Comparison of ENCODE assay signal across 9 cellular contexts in genomic region chr19:13102666-13103584, GRCh38.
DNase-seq lines count a peak whose midpoint lies in the region; ATAC-seq and TF ChIP-seq lines count a peak whose summit lies in the region.
"Had no signal": no experiment of that assay in that cellular context is flagged by ENCODE, and none has a peak within 500 bp of the region (broad histone marks: within the 10 kb centered on the region; RNA-seq: fewer than 3 reads in every experiment).

Gene LYL1 (minus strand): TSS chr19:13102858. CDS start chr19:13101171, 1,687 bp downstream.

- DNase-seq in NOMO-1 (lab: John Stamatoyannopoulos, UW; ENCODE audit: unreplicated experiment in 2 of 2) (peak; percentile 93 to 96), astrocyte of the hippocampus (ENCODE audit: low read depth, low spot score) (peak; percentile 61), iris pigment epithelial cell (ENCODE audit: low read depth) (peak; percentile 53), NCI-H1930 (lab: John Stamatoyannopoulos, UW) (no peak)
- peak in 1 of 2 donors; percentile 20 for DNase-seq in stimulated activated effector memory CD8-positive, alpha-beta T cell treated with anti-CD3 and anti-CD28 coated beads, Interleukin-12 subunit alpha, Interleukin-12 subunit beta, amount 100 ng/mL, for 72 hours (ENCODE audit: low spot score in 2 of 2)

- peak within 1 kb of the TSS; percentile 78 for H3K4me3 Mint-ChIP-seq in stimulated activated effector memory CD8-positive, alpha-beta T cell treated with anti-CD3 and anti-CD28 coated beads, Interleukin-12 subunit alpha, Interleukin-12 subunit beta, amount 100 ng/mL, for 72 hours

- no peak within 1 kb of the TSS for H3K27ac Mint-ChIP-seq in stimulated activated effector memory CD8-positive, alpha-beta T cell treated with anti-CD3 and anti-CD28 coated beads, Interleukin-12 subunit alpha, Interleukin-12 subunit beta, amount 100 ng/mL, for 72 hours

- H3K4me1 ChIP-seq in DOHH2 (ENCODE audit: control insufficient read depth, low read length), result peaks cover 71% of the 10 kb centered on the region

- H3K36me3 ChIP-seq in DOHH2 (ENCODE audit: control insufficient read depth, low read length), result peaks cover 51% of the 10 kb centered on the region

- peaks cover 45% of the 10 kb centered on the region for H3K4me1 Mint-ChIP-seq in stimulated activated effector memory CD8-positive, alpha-beta T cell treated with anti-CD3 and anti-CD28 coated beads, Interleukin-12 subunit alpha, Interleukin-12 subunit beta, amount 100 ng/mL, for 72 hours

- H3K4me3 ChIP-seq in DOHH2 (ENCODE audit: low read length), result peak within 1 kb of the TSS; percentile 86
- H3K4me3 ChIP-seq: SK-N-MC had no signal

- H3K9me2 ChIP-seq in DOHH2 (replicated peaks; ENCODE audit: control insufficient read depth, low read length), result no peaks in the 10 kb centered on the region

- H4K20me1 ChIP-seq in DOHH2 (ENCODE audit: control insufficient read depth, insufficient read depth, low read depth, low read length), result no peaks in the 10 kb centered on the region; the same call in 1 of the 2 replicates

- H3F3A ChIP-seq in DOHH2 (ENCODE audit: control insufficient read depth, insufficient read depth), result peaks cover 40% of the 10 kb centered on the region

- no peaks in the 10 kb centered on the region for H3K9me3 Mint-ChIP-seq in stimulated activated effector memory CD8-positive, alpha-beta T cell treated with anti-CD3 and anti-CD28 coated beads, Interleukin-12 subunit alpha, Interleukin-12 subunit beta, amount 100 ng/mL, for 72 hours

- no peaks in the 10 kb centered on the region for H3K27me3 ChIP-seq in DOHH2 (ENCODE audit: control insufficient read depth, low read length)

- no peak for TF ChIP-seq CTCF in DOHH2 (IDR thresholded peaks at IDR 0.05; ENCODE audit: low read depth, low read length, poor library complexity, severe bottlenecking)

- H3K27ac ChIP-seq in DOHH2 (ENCODE audit: low read depth, low read length), result peak within 1 kb of the TSS; percentile 99
- H3K27ac ChIP-seq: SK-N-MC had no signal

- H3K9me3 ChIP-seq in DOHH2 (ENCODE audit: control insufficient read depth, insufficient read depth, low read length), result no peaks in the 10 kb centered on the region

- H3K79me2 ChIP-seq in DOHH2 (ENCODE audit: control insufficient read depth, low read length), result peaks cover 56% of the 10 kb centered on the region

- ATAC-seq in GM21360 (IDR thresholded peaks at IDR 0.05; ENCODE audit: unreplicated experiment), result peak; percentile 30
- no peak for ATAC-seq in stimulated activated effector memory CD8-positive, alpha-beta T cell treated with anti-CD3 and anti-CD28 coated beads, Interleukin-12 subunit alpha, Interleukin-12 subunit beta, amount 100 ng/mL, for 72 hours
- ATAC-seq in GM21576 (IDR thresholded peaks at IDR 0.05; ENCODE audit: unreplicated experiment), result no peak

- peak within 1 kb of the TSS; percentile 100 for H3K4me2 ChIP-seq in DOHH2 (ENCODE audit: low read length)

- H3K36me3 Mint-ChIP-seq in stimulated activated effector memory CD8-positive, alpha-beta T cell treated with anti-CD3 and anti-CD28 coated beads, Interleukin-12 subunit alpha, Interleukin-12 subunit beta, amount 100 ng/mL, for 72 hours, result peaks cover 29% of the 10 kb centered on the region

Comparison
In these comparisons a context has a peak if more than half of its experiments do, and no peak if none do; other contexts are left out.
1. DNase-seq: peak in NOMO-1 (2 of 2), astrocyte of the hippocampus (single experiment) and iris pigment epithelial cell (single experiment); none in NCI-H1930 (0 of 2).